ENCODE assay signal across 8 cellular contexts in genomic region chr1:23800396-23801337, GRCh38. TPM values are rescaled to one million over a fixed set of nuclear protein-coding genes. Genes with fewer than 3 reads are reported as not detected.
A peak's percentile ranks its signal among the peaks of the same experiment; 100 is the strongest.
DNase-seq lines count a peak whose midpoint lies in the region; ATAC-seq and TF ChIP-seq lines count a peak whose summit lies in the region.

TSS of gene GALE (minus strand) at chr1:23800754. CDS start at chr1:23799007, 1,747 bp downstream.

- H3K36me3 ChIP-seq in Caco-2 (ENCODE audit: control insufficient read depth, insufficient read depth, low read length), result no peaks in the 10 kb centered on the region; the same call in 1 of the 2 replicates

- intact Hi-C loops in Caco-2 (cut with micrococcal nuclease; ENCODE audit: unreplicated experiment), result loop anchor here (1.0 to 10.0 kb wide), 3 partner anchors 9 to 224 kb away; partner anchors contain the start of gene LYPLA2

- H3K4me1 Mint-ChIP-seq in Caco-2 (ENCODE audit: low read depth, unreplicated experiment), result no peaks in the 10 kb centered on the region
- peaks cover 4 to 9% (median 9%) of the 10 kb centered on the region in 3 donors for H3K4me1 Mint-ChIP-seq in IgD-negative memory B cell

- H3K36me3 Mint-ChIP-seq in Caco-2 (ENCODE audit: insufficient read depth, unreplicated experiment) (peaks cover 31% of the 10 kb centered on the region), IgD-negative memory B cell (peaks cover 1% of the 10 kb centered on the region)

- no TSS peak for BruUV-seq in Caco-2 (replicated peaks; lab: Mats Ljungman, UMichigan)

- H3K4me3 ChIP-seq in Caco-2 (ENCODE audit: low read depth, low read length) (peak within 1 kb of the TSS; percentile 96), epithelial cell of esophagus (ENCODE audit: low read length) (peak within 1 kb of the TSS; percentile 75)

- POLR2A ChIA-PET in Caco-2 (lab: Charles Lee), result interaction anchor here (0.6 to 3.5 kb wide), 10 partner anchors 9 to 164 kb away, joined by 3 to 20 read pairs (median 5); partner anchors contain the start of genes HMGCL, LYPLA2, PITHD1 and PNRC2

- TF ChIP-seq CTCF in Caco-2 (IDR thresholded peaks at IDR 0.05; ENCODE audit: insufficient read depth in 1 of 2, low read depth in 1 of 2, low read length in 1 of 2, severe bottlenecking in 1 of 2, unreplicated experiment in 1 of 2), result no peak
- TF ChIP-seq CTCF in epithelial cell of esophagus (IDR thresholded peaks at IDR 0.05; ENCODE audit: insufficient read depth, low read depth, low read length, missing control alignments), result no peak

- CTCF ChIA-PET in Caco-2 (lab: Charles Lee), result interaction anchor here (0.5 to 2.2 kb wide), 8 partner anchors 9 to 616 kb away, joined by 3 to 9 read pairs (median 4); partner anchors contain the start of genes HMGCL and PITHD1

- peak within 1 kb of the TSS; percentile 96 for H3K27ac Mint-ChIP-seq in Caco-2 (ENCODE audit: unreplicated experiment)
- H3K27ac Mint-ChIP-seq in IgD-negative memory B cell, result peak within 1 kb of the TSS; percentile 84 to 92 (median 88)

- ATAC-seq in GM21515 (IDR thresholded peaks at IDR 0.05; ENCODE audit: unreplicated experiment), result peak; percentile 66

- H3K9me3 Mint-ChIP-seq in Caco-2 (ENCODE audit: unreplicated experiment) (no peaks in the 10 kb centered on the region), IgD-negative memory B cell (no peaks in the 10 kb centered on the region)

- peaks cover 7% of the 10 kb centered on the region; the same call in 1 of the 2 replicates for H3K4me1 ChIP-seq in Caco-2

- no peaks in the 10 kb centered on the region for H3K27me3 ChIP-seq in Caco-2 (replicated peaks; ENCODE audit: control insufficient read depth, insufficient read depth, low read length)

- H3K27me3 Mint-ChIP-seq in Caco-2 (ENCODE audit: insufficient read depth, unreplicated experiment) (no peaks in the 10 kb centered on the region), IgD-negative memory B cell (no peaks in the 10 kb centered on the region)

- H3K9me3 ChIP-seq in Caco-2, result no peaks in the 10 kb centered on the region

- DNase-seq in Caco-2 (peak; percentile 91 to 94), OCI-M1 (lab: John Stamatoyannopoulos, UW) (peak; percentile 96), activated T-cell treated with anti-CD3 and anti-CD28 coated beads for 4 hours (peak; percentile 98), epithelial cell of esophagus (ENCODE audit: low read depth) (peak; percentile 97), mucosa of gallbladder (ENCODE audit: low spot score) (peak; percentile 97)
- peak; percentile 97 for DNase-seq in stimulated activated CD8-positive, alpha-beta memory T cell treated with anti-CD3 and anti-CD28 coated beads, Interleukin-4, amount 100 ng/mL, for 24 hours (ENCODE audit: low read depth)

- H3K4me3 Mint-ChIP-seq in Caco-2 (ENCODE audit: unreplicated experiment) (peak within 1 kb of the TSS; percentile 91), IgD-negative memory B cell (peak within 1 kb of the TSS; percentile 85 to 98 (median 94))

RNA-seq across cellular contexts. Expression of gene GALE, which starts in this region (rescaled TPM):
- total RNA-seq in Caco-2 (2022) (51.6 and 57.1 TPM in 2 replicates), mucosa of gallbladder (111 TPM)
- 8.0 TPM for polyA plus RNA-seq in IgD-negative memory B cell

Comparison
In these comparisons a context has a peak if more than half of its experiments do, and no peak if none do; other contexts are left out.
1. Peak in every context shown above with its lines: DNase-seq, ATAC-seq and H3K4me3 ChIP-seq.